In genomic region chr11:66958232-66958955, GRCh38 we compare ENCODE assay signal across 1 cellular context.
TF ChIP-seq lines count a peak whose summit lies in the region.

PC (minus strand) TSS chr11:66958383; CDS start chr11:66872159, 86,224 bp downstream.

TF ChIP-seq in HepG2, 621 proteins besides CTCF, POLR2A, EP300 and RAD21 (continued from another document):
- TF ChIP-seq NR0B2 (CRISPR knock-in tag; IDR thresholded peaks at IDR 0.05) (peak; percentile 97; the same call in 1 of the 2 replicates), PBX2 (CRISPR knock-in tag; IDR thresholded peaks at IDR 0.05) (peak; percentile 92), ZSCAN31 (CRISPR knock-in tag; IDR thresholded peaks at IDR 0.05; ENCODE audit: low read depth) (peak; percentile 90), DNMT1 (CRISPR knock-in tag; IDR thresholded peaks at IDR 0.05) (no peak), CAMTA2 (CRISPR knock-in tag; IDR thresholded peaks at IDR 0.05; ENCODE audit: borderline replicate concordance) (no peak; the same call in 1 of the 2 replicates), GABPA (IDR thresholded peaks at IDR 0.05; ENCODE audit: low read depth, low read length) (peak; percentile 21; the same call in 1 of the 2 replicates), GABPA (CRISPR knock-in tag; IDR thresholded peaks at IDR 0.05; ENCODE audit: low read depth) (peak; percentile 85), SNAPC2 (CRISPR knock-in tag; IDR thresholded peaks at IDR 0.05) (peak; percentile 98), KAT8 (CRISPR knock-in tag; IDR thresholded peaks at IDR 0.05) (peak; percentile 82), ZNF552 (CRISPR knock-in tag; IDR thresholded peaks at IDR 0.05; ENCODE audit: borderline replicate concordance) (peak; percentile 87; the same call in 1 of the 2 replicates), ZNF790 (CRISPR knock-in tag; IDR thresholded peaks at IDR 0.05; ENCODE audit: borderline replicate concordance) (peak; percentile 90; the same call in 1 of the 2 replicates), MED13 (CRISPR knock-in tag; IDR thresholded peaks at IDR 0.05) (no peak), LRRFIP1 (CRISPR knock-in tag; conservative IDR thresholded peaks at IDR 0.05) (no peak), ZBTB2 (CRISPR knock-in tag; IDR thresholded peaks at IDR 0.05; ENCODE audit: low read depth) (peak; percentile 29), TIGD3 (CRISPR knock-in tag; IDR thresholded peaks at IDR 0.05; ENCODE audit: borderline replicate concordance) (0 out of 2 replicates have a peak, but pooled peaks have one; percentile 73), PLRG1 (conservative IDR thresholded peaks at IDR 0.05) (no peak), HMG20A (CRISPR knock-in tag; IDR thresholded peaks at IDR 0.05; ENCODE audit: borderline replicate concordance) (0 out of 2 replicates have a peak, but pooled peaks have one; percentile 7), E2F5 (CRISPR knock-in tag; conservative IDR thresholded peaks at IDR 0.05) (peak; percentile 81; the same call in 1 of the 2 replicates), REXO4 (CRISPR knock-in tag; IDR thresholded peaks at IDR 0.05; ENCODE audit: borderline replicate concordance) (peak; percentile 82; the same call in 1 of the 2 replicates), PHF20 (CRISPR knock-in tag; IDR thresholded peaks at IDR 0.05) (peak; percentile 78), ZNF501 (CRISPR knock-in tag; IDR thresholded peaks at IDR 0.05) (peak; percentile 97), SIX4 (CRISPR knock-in tag; IDR thresholded peaks at IDR 0.05) (peak; percentile 32; the same call in 1 of the 2 replicates), NCOA5 (CRISPR knock-in tag; IDR thresholded peaks at IDR 0.05) (no peak), ZBTB20 (CRISPR knock-in tag; IDR thresholded peaks at IDR 0.05; ENCODE audit: borderline replicate concordance, low read depth) (peak; percentile 96; the same call in 1 of the 2 replicates), HES4 (CRISPR knock-in tag; IDR thresholded peaks at IDR 0.05; ENCODE audit: borderline replicate concordance) (0 out of 2 replicates have a peak, but pooled peaks have one; percentile 17), GMEB1 (CRISPR knock-in tag; IDR thresholded peaks at IDR 0.05; ENCODE audit: borderline replicate concordance) (peak; percentile 94), NFYC (CRISPR knock-in tag; IDR thresholded peaks at IDR 0.05) (peak; percentile 93), BORCS8-MEF2B (CRISPR knock-in tag; IDR thresholded peaks at IDR 0.05) (peak; percentile 99), ZBTB26 (CRISPR knock-in tag; IDR thresholded peaks at IDR 0.05; ENCODE audit: borderline replicate concordance) (peak; percentile 45; the same call in 1 of the 2 replicates), ZBTB8A (CRISPR knock-in tag; IDR thresholded peaks at IDR 0.05; ENCODE audit: borderline replicate concordance, low read depth) (no peak), ZNF557 (CRISPR knock-in tag; IDR thresholded peaks at IDR 0.05) (no peak), TMF1 (CRISPR knock-in tag; IDR thresholded peaks at IDR 0.05; ENCODE audit: low read depth) (peak; percentile 97)
